Comparison of ENCODE assay signal across 32 cellular contexts in genomic region chr9:84511651-84512050, GRCh38.
"Had no signal": no experiment of that assay in that cellular context is flagged by ENCODE, and none has a peak within 500 bp of the region (broad histone marks: within the 10 kb centered on the region; RNA-seq: fewer than 3 reads in every experiment).

No MANE protein-coding gene starts in this region.

- FAIRE-seq: astrocyte, TTC549 had no signal

- H3K4me3 ChIP-seq: adrenal gland, body of pancreas had no signal

- H3K4me1 ChIP-seq: adrenal gland had no signal

- H3K9me3 ChIP-seq: adrenal gland, body of pancreas had no signal

- DNase-seq: activated B cell treated with CpG ODN at 0.5 μM for 24 hours; activated CD4-positive, alpha-beta memory T cell treated with anti-CD3 and anti-CD28 coated beads for 36 hours; activated CD4-positive, alpha-beta T cell treated with anti-CD3 and anti-CD28 coated beads for 4 hours; activated CD4-positive, alpha-beta T cell treated with anti-CD3 and anti-CD28 coated beads, Interleukin-2, amount 10 ng/mL, durations not matched to agents 24 days and 14 days; activated CD4-positive, alpha-beta T cell treated with anti-CD3 and anti-CD28 coated beads, Interleukin-2, amount 50 U/mL, for 1 hour; activated CD4-positive, alpha-beta T cell treated with anti-CD3 and anti-CD28 coated beads, Interleukin-2, amount 50 U/mL, for 4 hours; activated CD4-positive, CD25-positive, alpha-beta regulatory T cell treated with anti-CD3 and anti-CD28 coated beads, Interleukin-2, amount 50 U/mL, for 72 hours; activated CD8-positive, alpha-beta memory T cell treated with anti-CD3 and anti-CD28 coated beads, Interleukin-2, amount 50 U/mL, for 4 hours; activated CD8-positive, alpha-beta T cell treated with anti-CD3 and anti-CD28 coated beads for 36 hours; activated effector memory CD4-positive, alpha-beta T cell treated with anti-CD3 and anti-CD28 coated beads, Interleukin-2, amount 50 U/mL, for 16 hours; activated gamma-delta T cell treated with Interleukin-2 at 50 U/mL for 16 hours; activated naive CD4-positive, alpha-beta T cell; activated naive CD4-positive, alpha-beta T cell treated with anti-CD3 and anti-CD28 coated beads for 36 hours; activated naive CD4-positive, alpha-beta T cell treated with anti-CD3 and anti-CD28 coated beads, Interleukin-2, amount 50 U/mL, for 16 hours; activated naive CD8-positive, alpha-beta T cell treated with anti-CD3 and anti-CD28 coated beads for 36 hours; activated T-cell treated with anti-CD3 and anti-CD28 coated beads for 4 hours; activated T-cell treated with anti-CD3 and anti-CD28 coated beads, Interleukin-2, amount 50 U/mL, for 1 hour; activated T-cell treated with anti-CD3 and anti-CD28 coated beads, Interleukin-2, amount 50 U/mL, for 48 hours; adrenal gland; amniotic stem cell; aorta; body of pancreas; brain microvascular endothelial cell; central memory CD4-positive, alpha-beta T cell; T-helper 1 cell; T-helper 2 cell; T-helper 9 cell had no signal

- H3K27me3 ChIP-seq: adrenal gland, body of pancreas, brain microvascular endothelial cell had no signal

- H3K27ac ChIP-seq: adrenal gland, brain microvascular endothelial cell, VCaP had no signal

- ATAC-seq: activated CD8-positive, alpha-beta T cell treated with anti-CD3 and anti-CD28 coated beads for 36 hours; activated naive CD4-positive, alpha-beta T cell treated with anti-CD3 and anti-CD28 coated beads, Interleukin-2, amount 50 U/mL, for 72 hours; activated T-helper 17 cell treated with anti-CD3 and anti-CD28 coated beads, Interleukin-2, amount 50 U/mL, for 72 hours; body of pancreas had no signal

- H3K36me3 ChIP-seq: adrenal gland, brain microvascular endothelial cell had no signal
